ENCODE assay signal across 5 cellular contexts in genomic region chrY:18815751-18816150, GRCh38. TPM values are rescaled to one million over a fixed set of nuclear protein-coding genes. Genes with fewer than 3 reads are reported as not detected.
"Had no signal": no experiment of that assay in that cellular context is flagged by ENCODE, and none has a peak within 500 bp of the region (broad histone marks: within the 10 kb centered on the region; RNA-seq: fewer than 3 reads in every experiment).

No MANE protein-coding gene starts in this region.

RNA-seq across cellular contexts. Expression of gene HSFY2, which starts 42.2 kb away (rescaled TPM):
- polyA plus RNA-seq: naive thymus-derived CD4-positive, alpha-beta T cell; ovary; sigmoid colon; smooth muscle cell; spleen had no signal
